1 cellular context compared by ENCODE assay signal in the genomic region with DNA sequence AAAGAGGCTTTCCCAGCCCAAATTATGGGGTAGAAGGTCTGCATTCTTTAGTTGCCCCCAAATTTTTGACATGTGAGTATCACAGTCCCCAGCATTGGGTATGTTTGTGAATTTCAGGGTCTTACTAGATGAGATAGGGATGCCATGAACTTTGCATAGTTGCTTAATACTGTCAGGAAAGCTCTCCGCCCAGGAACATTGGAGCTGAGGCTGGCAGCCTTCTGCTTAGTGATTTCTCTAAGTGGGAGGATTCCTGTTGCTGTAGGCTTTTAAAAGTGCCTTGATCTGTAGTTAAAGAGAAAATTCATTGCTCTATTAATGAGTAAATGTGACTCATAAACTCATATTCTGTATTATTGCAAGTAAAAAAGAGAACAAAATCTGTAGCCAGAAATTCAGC.
TF ChIP-seq lines count a peak whose summit lies in the region.

No MANE protein-coding gene starts in this region.

TF ChIP-seq in GM23338, 12 proteins besides CTCF, POLR2A, EP300 and RAD21 (continued from another document):
- TF ChIP-seq, protein P1, sequence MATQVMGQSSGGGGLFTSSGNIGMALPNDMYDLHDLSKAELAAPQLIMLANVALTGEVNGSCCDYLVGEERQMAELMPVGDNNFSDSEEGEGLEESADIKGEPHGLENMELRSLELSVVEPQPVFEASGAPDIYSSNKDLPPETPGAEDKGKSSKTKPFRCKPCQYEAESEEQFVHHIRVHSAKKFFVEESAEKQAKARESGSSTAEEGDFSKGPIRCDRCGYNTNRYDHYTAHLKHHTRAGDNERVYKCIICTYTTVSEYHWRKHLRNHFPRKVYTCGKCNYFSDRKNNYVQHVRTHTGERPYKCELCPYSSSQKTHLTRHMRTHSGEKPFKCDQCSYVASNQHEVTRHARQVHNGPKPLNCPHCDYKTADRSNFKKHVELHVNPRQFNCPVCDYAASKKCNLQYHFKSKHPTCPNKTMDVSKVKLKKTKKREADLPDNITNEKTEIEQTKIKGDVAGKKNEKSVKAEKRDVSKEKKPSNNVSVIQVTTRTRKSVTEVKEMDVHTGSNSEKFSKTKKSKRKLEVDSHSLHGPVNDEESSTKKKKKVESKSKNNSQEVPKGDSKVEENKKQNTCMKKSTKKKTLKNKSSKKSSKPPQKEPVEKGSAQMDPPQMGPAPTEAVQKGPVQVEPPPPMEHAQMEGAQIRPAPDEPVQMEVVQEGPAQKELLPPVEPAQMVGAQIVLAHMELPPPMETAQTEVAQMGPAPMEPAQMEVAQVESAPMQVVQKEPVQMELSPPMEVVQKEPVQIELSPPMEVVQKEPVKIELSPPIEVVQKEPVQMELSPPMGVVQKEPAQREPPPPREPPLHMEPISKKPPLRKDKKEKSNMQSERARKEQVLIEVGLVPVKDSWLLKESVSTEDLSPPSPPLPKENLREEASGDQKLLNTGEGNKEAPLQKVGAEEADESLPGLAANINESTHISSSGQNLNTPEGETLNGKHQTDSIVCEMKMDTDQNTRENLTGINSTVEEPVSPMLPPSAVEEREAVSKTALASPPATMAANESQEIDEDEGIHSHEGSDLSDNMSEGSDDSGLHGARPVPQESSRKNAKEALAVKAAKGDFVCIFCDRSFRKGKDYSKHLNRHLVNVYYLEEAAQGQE (IDR thresholded peaks at IDR 0.05; ENCODE audit: unreplicated experiment): no peak
- TF ChIP-seq ZNF331 (CRISPR knock-in tag; IDR thresholded peaks at IDR 0.05; ENCODE audit: low read depth) (no peak), EZH2phosphoT487 (IDR thresholded peaks at IDR 0.05; ENCODE audit: unreplicated experiment) (no peak), JUNB (IDR thresholded peaks at IDR 0.05; ENCODE audit: unreplicated experiment) (no peak), EZH2 (IDR thresholded peaks at IDR 0.05; ENCODE audit: low read depth, unreplicated experiment) (no peak)
- TF ChIP-seq, protein P2, sequence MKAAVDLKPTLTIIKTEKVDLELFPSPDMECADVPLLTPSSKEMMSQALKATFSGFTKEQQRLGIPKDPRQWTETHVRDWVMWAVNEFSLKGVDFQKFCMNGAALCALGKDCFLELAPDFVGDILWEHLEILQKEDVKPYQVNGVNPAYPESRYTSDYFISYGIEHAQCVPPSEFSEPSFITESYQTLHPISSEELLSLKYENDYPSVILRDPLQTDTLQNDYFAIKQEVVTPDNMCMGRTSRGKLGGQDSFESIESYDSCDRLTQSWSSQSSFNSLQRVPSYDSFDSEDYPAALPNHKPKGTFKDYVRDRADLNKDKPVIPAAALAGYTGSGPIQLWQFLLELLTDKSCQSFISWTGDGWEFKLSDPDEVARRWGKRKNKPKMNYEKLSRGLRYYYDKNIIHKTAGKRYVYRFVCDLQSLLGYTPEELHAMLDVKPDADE (IDR thresholded peaks at IDR 0.05): no peak
